Comparison of ENCODE assay signal across 24 cellular contexts in genomic region chr14:72723741-72724530, GRCh38.
A peak's percentile ranks its signal among the peaks of the same experiment; 100 is the strongest.
DNase-seq lines count a peak whose midpoint lies in the region; ATAC-seq, FAIRE-seq and TF ChIP-seq lines count a peak whose summit lies in the region.
"Had no signal": no experiment of that assay in that cellular context is flagged by ENCODE, and none has a peak within 500 bp of the region (broad histone marks: within the 10 kb centered on the region; RNA-seq: fewer than 3 reads in every experiment).

No MANE protein-coding gene starts in this region.

- peaks cover 0 to 2% (median 0%) of the 10 kb centered on the region in 5 donors for H3K27me3 Mint-ChIP-seq in naive thymus-derived CD8-positive, alpha-beta T cell
- H3K27me3 Mint-ChIP-seq: activated CD4-positive, alpha-beta T cell treated with anti-CD3 and anti-CD28 coated beads, Interleukin-2, amount 10 ng/mL, durations not matched to agents 7 days and 5 days had no signal

- POLR2A ChIA-PET in naive thymus-derived CD8-positive, alpha-beta T cell (lab: Charles Lee) = no interaction called here

- no peaks in the 10 kb centered on the region for H3K36me3 ChIP-seq in thoracic aorta
- H3K36me3 ChIP-seq: neural progenitor cell, tibial nerve had no signal

- no peaks in the 10 kb centered on the region for H3K36me3 Mint-ChIP-seq in naive thymus-derived CD8-positive, alpha-beta T cell
- H3K36me3 Mint-ChIP-seq: CD14-positive monocyte, neural progenitor cell had no signal

- H3K4me3 Mint-ChIP-seq in naive thymus-derived CD8-positive, alpha-beta T cell = no peak overlapping the region
- H3K4me3 Mint-ChIP-seq: activated CD4-positive, alpha-beta T cell treated with anti-CD3 and anti-CD28 coated beads, Interleukin-2, amount 10 ng/mL, durations not matched to agents 7 days and 5 days; activated naive CD4-positive, alpha-beta T cell treated with anti-CD3 and anti-CD28 coated beads, Interleukin-2, amount 10 ng/mL, durations not matched to agents 7 days and 5 days; CD14-positive monocyte; HFFc6; neural progenitor cell had no signal

- no peaks in the 10 kb centered on the region for H3K27me3 ChIP-seq in thoracic aorta (replicated peaks; ENCODE audit: insufficient read depth)
- H3K27me3 ChIP-seq: body of pancreas, neural progenitor cell, tibial nerve had no signal

- DNase-seq in OCI-M1 (lab: John Stamatoyannopoulos, UW) (peak; percentile 17), lung microvascular endothelial cell (ENCODE audit: low read depth in 2 of 2) (peak; percentile 36 to 47), thoracic aorta (ENCODE audit: low spot score) (no peak), COR-L47 (lab: John Stamatoyannopoulos, UW) (no peak), foreskin melanocyte (no peak)
- DNase-seq in naive thymus-derived CD8-positive, alpha-beta T cell = no peak
- DNase-seq: activated CD4-positive, alpha-beta T cell treated with anti-CD3 and anti-CD28 coated beads, Interleukin-2, amount 10 ng/mL, durations not matched to agents 7 days and 5 days; activated naive CD4-positive, alpha-beta T cell treated with anti-CD3 and anti-CD28 coated beads, Interleukin-2, amount 10 ng/mL, durations not matched to agents 7 days and 5 days; DMS153; HFFc6; KG1; mammary epithelial cell; NCI-H1092; NCI-H2081 treated with DMSO at 0.1 percent for 48 hours; NCI-H526; stimulated activated CD4-positive, alpha-beta T cell treated with anti-CD3 and anti-CD28 coated beads, Interleukin-4, amount 100 ng/mL, for 24 hours; stimulated activated CD8-positive, alpha-beta memory T cell treated with anti-CD3 and anti-CD28 coated beads, Interleukin-4, amount 100 ng/mL, for 48 hours had no signal

- ATAC-seq in thoracic aorta (ENCODE audit: insufficient number of reproducible peaks, low FRiP score, low read depth) = peak; percentile 40
- no peak for ATAC-seq in naive thymus-derived CD8-positive, alpha-beta T cell
- ATAC-seq: body of pancreas had no signal

- H3K4me1 Mint-ChIP-seq in naive thymus-derived CD8-positive, alpha-beta T cell = peaks cover 3 to 32% (median 9%) of the 10 kb centered on the region in 4 donors
- H3K4me1 Mint-ChIP-seq: CD14-positive monocyte, neural progenitor cell had no signal

- H3K9me3 Mint-ChIP-seq in naive thymus-derived CD8-positive, alpha-beta T cell = no peaks in the 10 kb centered on the region
- H3K9me3 Mint-ChIP-seq: activated CD4-positive, alpha-beta T cell treated with anti-CD3 and anti-CD28 coated beads, Interleukin-2, amount 10 ng/mL, durations not matched to agents 7 days and 5 days; activated naive CD4-positive, alpha-beta T cell treated with anti-CD3 and anti-CD28 coated beads, Interleukin-2, amount 10 ng/mL, durations not matched to agents 7 days and 5 days; HFFc6; neural progenitor cell had no signal

- H3K27ac Mint-ChIP-seq in naive thymus-derived CD8-positive, alpha-beta T cell = no peak overlapping the region
- H3K27ac Mint-ChIP-seq: activated CD4-positive, alpha-beta T cell treated with anti-CD3 and anti-CD28 coated beads, Interleukin-2, amount 10 ng/mL, durations not matched to agents 7 days and 5 days; activated naive CD4-positive, alpha-beta T cell treated with anti-CD3 and anti-CD28 coated beads, Interleukin-2, amount 10 ng/mL, durations not matched to agents 7 days and 5 days; CD14-positive monocyte; HFFc6; neural progenitor cell had no signal

- no peaks in the 10 kb centered on the region for H3K9me3 ChIP-seq in thoracic aorta
- H3K9me3 ChIP-seq: body of pancreas, tibial nerve had no signal

- no peak for TF ChIP-seq CTCF in thoracic aorta (IDR thresholded peaks at IDR 0.05)

- H3K27ac ChIP-seq in thoracic aorta = peak overlapping the region; percentile 61 to 71
- H3K27ac ChIP-seq: body of pancreas, neural progenitor cell had no signal

- no peak overlapping the region for H3K4me3 ChIP-seq in thoracic aorta
- H3K4me3 ChIP-seq: body of pancreas, neural progenitor cell, tibial nerve had no signal

- H3K4me1 ChIP-seq in thoracic aorta (ENCODE audit: control insufficient read depth in 1 of 2, low read depth in 2 of 2) = peaks cover 16 to 45% of the 10 kb centered on the region in 2 donors
- H3K4me1 ChIP-seq: body of pancreas, neural progenitor cell had no signal

- peak; percentile 37 for FAIRE-seq in endometrium (lab: Jason Lieb, UNC)
- FAIRE-seq: frontal cortex, TTC549 had no signal

Comparison
In these comparisons a context has a peak if more than half of its experiments do, and no peak if none do; other contexts are left out.
1. DNase-seq: peak in OCI-M1 (single experiment) and lung microvascular endothelial cell (2 of 2); none in thoracic aorta (single experiment), COR-L47 (single experiment), foreskin melanocyte (single experiment) and naive thymus-derived CD8-positive, alpha-beta T cell (0 of 10).